Comparison of ENCODE assay signal across 13 cellular contexts in genomic region chr1:90959352-90960206, GRCh38.
DNase-seq lines count a peak whose midpoint lies in the region; ATAC-seq and TF ChIP-seq lines count a peak whose summit lies in the region.
"Had no signal": no experiment of that assay in that cellular context is flagged by ENCODE, and none has a peak within 500 bp of the region (broad histone marks: within the 10 kb centered on the region; RNA-seq: fewer than 3 reads in every experiment).

No MANE protein-coding gene starts in this region.

- H3K9me3 ChIP-seq in adipocyte (ENCODE audit: control insufficient read depth, low read length) (no peaks in the 10 kb centered on the region), gastrocnemius medialis (no peaks in the 10 kb centered on the region)

- no peak for TF ChIP-seq CTCF in gastrocnemius medialis (IDR thresholded peaks at IDR 0.05 in 4 of 5, conservative IDR thresholded peaks at IDR 0.05 in 1 of 5)

- in situ Hi-C loops in gastrocnemius medialis (cut with MboI; ENCODE audit: low sequenced_read_pairs in 4 of 4) = loop anchor here in 3 of 4 donors (10.0 to 25.0 kb wide), 5 partner anchors 97 to 385 kb away; partner anchors contain the start of gene BARHL2 (in 1 of the 3)

- H3K36me3 ChIP-seq in adipocyte (ENCODE audit: control insufficient read depth, insufficient read depth, low read length, severe bottlenecking) (peaks cover 9% of the 10 kb centered on the region), gastrocnemius medialis (no peaks in the 10 kb centered on the region)
- H3K36me3 ChIP-seq: brain microvascular endothelial cell had no signal

- DNase-seq in SIG-M5 treated with dmso at 0.1 percent for 504 hours (lab: John Stamatoyannopoulos, UW; ENCODE audit: unreplicated experiment) = peak; percentile 56
- no peak for DNase-seq in SIG-M5 (lab: John Stamatoyannopoulos, UW)
- peak; percentile 14 for DNase-seq in adipocyte (ENCODE audit: low read depth)
- no peak for DNase-seq in gastrocnemius medialis
- DNase-seq in stimulated activated CD4-positive, alpha-beta T cell treated with anti-CD3 and anti-CD28 coated beads, Interleukin-12 subunit alpha, Interleukin-12 subunit beta, amount 100 ng/mL, for 4 hours = no peak
- no peak for DNase-seq in sciatic nerve (ENCODE audit: low spot score)
- DNase-seq: ACHN; activated CD4-positive, alpha-beta memory T cell treated with anti-CD3 and anti-CD28 coated beads, Interleukin-2, amount 10 ng/mL, durations not matched to agents 7 days and 5 days; brain microvascular endothelial cell; glutamatergic neuron; RPMI8226 had no signal

- no peak for TF ChIP-seq POLR2A in gastrocnemius medialis (IDR thresholded peaks at IDR 0.05)

- intact Hi-C loops in gastrocnemius medialis (cut with DNase I; ENCODE audit: low total_unique reads) = loop anchor here (2.0 to 5.0 kb wide), 2 partner anchors 39 to 237 kb away; no protein-coding TSS in a partner anchor
- intact Hi-C loops in sciatic nerve (cut with DNase I) = no loop called here

- H3K4me3 ChIP-seq in adipocyte (ENCODE audit: low read length) = no peak overlapping the region
- no peak overlapping the region for H3K4me3 ChIP-seq in gastrocnemius medialis

- peak; percentile 55 for ATAC-seq in HG03460 (IDR thresholded peaks at IDR 0.05; ENCODE audit: unreplicated experiment)
- peak; percentile 64 to 97 for ATAC-seq in gastrocnemius medialis
- ATAC-seq in GM19455 (IDR thresholded peaks at IDR 0.05; ENCODE audit: unreplicated experiment) = no peak
- no peak for ATAC-seq in sciatic nerve

- H3K9ac ChIP-seq in adipocyte (ENCODE audit: low read length) = no peak overlapping the region

- H3K27me3 ChIP-seq in adipocyte (replicated peaks; ENCODE audit: control insufficient read depth, insufficient read depth, low read length) = no peaks in the 10 kb centered on the region
- H3K27me3 ChIP-seq in gastrocnemius medialis = no peaks in the 10 kb centered on the region
- H3K27me3 ChIP-seq: brain microvascular endothelial cell had no signal

- H3K4me1 ChIP-seq in adipocyte (ENCODE audit: control insufficient read depth, insufficient read depth, low read length) (peaks cover 18% of the 10 kb centered on the region), gastrocnemius medialis (peaks cover 47 to 61% of the 10 kb centered on the region in 2 donors)

- peak overlapping the region; percentile 21 to 41 (median 34) for H3K27ac ChIP-seq in gastrocnemius medialis
- H3K27ac ChIP-seq: brain microvascular endothelial cell had no signal

Comparison
In these comparisons a context has a peak if more than half of its experiments do, and no peak if none do; other contexts are left out.
1. DNase-seq: peak in SIG-M5 treated with dmso at 0.1 percent for 504 hours (single experiment) and adipocyte (single experiment); none in SIG-M5 (single experiment), gastrocnemius medialis (0 of 2), stimulated activated CD4-positive, alpha-beta T cell treated with anti-CD3 and anti-CD28 coated beads, Interleukin-12 subunit alpha, Interleukin-12 subunit beta, amount 100 ng/mL, for 4 hours (single experiment) and sciatic nerve (single experiment).
2. ATAC-seq: peak in HG03460 (single experiment) and gastrocnemius medialis (2 of 2); none in GM19455 (single experiment) and sciatic nerve (single experiment).